ENCODE assay signal across 1 cellular context in genomic region chr15:40511472-40512133, GRCh38.
TF ChIP-seq lines count a peak whose summit lies in the region.

No MANE protein-coding gene starts in this region.

TF ChIP-seq in HepG2, 621 proteins besides CTCF, POLR2A, EP300 and RAD21 (continued from another document and continues in another):
- TF ChIP-seq JUNB (CRISPR knock-in tag; IDR thresholded peaks at IDR 0.05; ENCODE audit: borderline replicate concordance) (no peak), FOXM1 (CRISPR knock-in tag; IDR thresholded peaks at IDR 0.05) (no peak), MXD4 (CRISPR knock-in tag; IDR thresholded peaks at IDR 0.05) (peak; percentile 66; the same call in 1 of the 2 replicates), ZNF232 (CRISPR knock-in tag; IDR thresholded peaks at IDR 0.05; ENCODE audit: borderline replicate concordance) (0 out of 2 replicates have a peak, but pooled peaks have one; percentile 35), NCOA5 (CRISPR knock-in tag; IDR thresholded peaks at IDR 0.05) (0 out of 2 replicates have a peak, but pooled peaks have one; percentile 51), ESRRA (CRISPR knock-in tag; IDR thresholded peaks at IDR 0.05; ENCODE audit: low read depth) (peak; percentile 84; the same call in 1 of the 2 replicates), PITX1 (CRISPR knock-in tag; IDR thresholded peaks at IDR 0.05) (0 out of 2 replicates have a peak, but pooled peaks have one; percentile 14), ZSCAN30 (CRISPR knock-in tag; IDR thresholded peaks at IDR 0.05) (0 out of 2 replicates have a peak, but pooled peaks have one; percentile 59), ZNF775 (CRISPR knock-in tag; IDR thresholded peaks at IDR 0.05; ENCODE audit: borderline replicate concordance) (no peak), ZNF142 (CRISPR knock-in tag; IDR thresholded peaks at IDR 0.05) (peak; percentile 78), POLR2AphosphoS5 (IDR thresholded peaks at IDR 0.05; ENCODE audit: low read depth, low read length) (no peak), MAFK (conservative IDR thresholded peaks at IDR 0.05 in 1 of 2, IDR thresholded peaks at IDR 0.05 in 1 of 2; ENCODE audit: low read length in 2 of 2) (no peak), FOXP4 (CRISPR knock-in tag; IDR thresholded peaks at IDR 0.05) (no peak), THRA (CRISPR knock-in tag; IDR thresholded peaks at IDR 0.05; ENCODE audit: borderline replicate concordance) (peak; percentile 86; the same call in 1 of the 2 replicates), HMG20B (CRISPR knock-in tag; conservative IDR thresholded peaks at IDR 0.05) (0 out of 2 replicates have a peak, but pooled peaks have one; percentile 35), ZNF276 (CRISPR knock-in tag; IDR thresholded peaks at IDR 0.05; ENCODE audit: low read depth) (peak; percentile 86; the same call in 1 of the 2 replicates), THAP7 (CRISPR knock-in tag; IDR thresholded peaks at IDR 0.05) (peak; percentile 57; the same call in 1 of the 2 replicates), KAT8 (CRISPR knock-in tag; IDR thresholded peaks at IDR 0.05) (peak; percentile 56; the same call in 1 of the 2 replicates), ZNF605 (CRISPR knock-in tag; IDR thresholded peaks at IDR 0.05) (no peak), MEIS1 (CRISPR knock-in tag; IDR thresholded peaks at IDR 0.05; ENCODE audit: borderline replicate concordance) (peak; percentile 81; the same call in 1 of the 2 replicates), ZNF557 (CRISPR knock-in tag; IDR thresholded peaks at IDR 0.05) (peak; percentile 66; the same call in 1 of the 2 replicates), MLX (CRISPR knock-in tag; IDR thresholded peaks at IDR 0.05) (peak; percentile 27; the same call in 1 of the 2 replicates), ZNF564 (CRISPR knock-in tag; IDR thresholded peaks at IDR 0.05) (no peak), PRMT3 (CRISPR knock-in tag; IDR thresholded peaks at IDR 0.05; ENCODE audit: borderline replicate concordance, low read depth) (peak; percentile 51; the same call in 1 of the 2 replicates), ATF7 (IDR thresholded peaks at IDR 0.05) (no peak), ATF7 (CRISPR knock-in tag; IDR thresholded peaks at IDR 0.05) (peak; percentile 70; the same call in 1 of the 2 replicates), CSRNP1 (CRISPR knock-in tag; IDR thresholded peaks at IDR 0.05) (peak; percentile 67; the same call in 1 of the 2 replicates), MAZ (IDR thresholded peaks at IDR 0.05; ENCODE audit: borderline replicate concordance, low read depth, low read length) (no peak), MAZ (CRISPR knock-in tag; IDR thresholded peaks at IDR 0.05; ENCODE audit: low read depth) (0 out of 2 replicates have a peak, but pooled peaks have one; percentile 46), MTA1 (CRISPR knock-in tag; IDR thresholded peaks at IDR 0.05; ENCODE audit: borderline replicate concordance) (peak; percentile 98), ZNF136 (CRISPR knock-in tag; IDR thresholded peaks at IDR 0.05; ENCODE audit: low read depth) (peak; percentile 82; the same call in 1 of the 2 replicates), ZNF274 (CRISPR knock-in tag; IDR thresholded peaks at IDR 0.05) (peak; percentile 86; the same call in 1 of the 2 replicates), SAP130 (CRISPR knock-in tag; IDR thresholded peaks at IDR 0.05; ENCODE audit: low read depth) (peak; percentile 90), ZBTB26 (CRISPR knock-in tag; IDR thresholded peaks at IDR 0.05; ENCODE audit: borderline replicate concordance) (0 out of 2 replicates have a peak, but pooled peaks have one; percentile 39), SRSF1 (optimal IDR thresholded peaks at IDR 0.05; ENCODE audit: low read depth, low read length) (no peak), ZNF331 (CRISPR knock-in tag; IDR thresholded peaks at IDR 0.05) (peak; percentile 88), NR1H2 (CRISPR knock-in tag; IDR thresholded peaks at IDR 0.05; ENCODE audit: borderline replicate concordance, low read depth) (peak; percentile 72; the same call in 1 of the 2 replicates), ZNF788 (CRISPR knock-in tag; IDR thresholded peaks at IDR 0.05; ENCODE audit: borderline replicate concordance) (peak; percentile 78; the same call in 1 of the 2 replicates), ZNF776 (CRISPR knock-in tag; IDR thresholded peaks at IDR 0.05) (0 out of 2 replicates have a peak, but pooled peaks have one; percentile 51), ARNT2 (CRISPR knock-in tag; IDR thresholded peaks at IDR 0.05; ENCODE audit: low read depth) (peak; percentile 93; the same call in 1 of the 2 replicates), DPF2 (CRISPR knock-in tag; IDR thresholded peaks at IDR 0.05; ENCODE audit: borderline replicate concordance, low read depth) (peak; percentile 62; the same call in 1 of the 2 replicates), ZMAT3 (CRISPR knock-in tag; conservative IDR thresholded peaks at IDR 0.05) (no peak)
